ENCODE assay signal across 12 cellular contexts in the genomic region with DNA sequence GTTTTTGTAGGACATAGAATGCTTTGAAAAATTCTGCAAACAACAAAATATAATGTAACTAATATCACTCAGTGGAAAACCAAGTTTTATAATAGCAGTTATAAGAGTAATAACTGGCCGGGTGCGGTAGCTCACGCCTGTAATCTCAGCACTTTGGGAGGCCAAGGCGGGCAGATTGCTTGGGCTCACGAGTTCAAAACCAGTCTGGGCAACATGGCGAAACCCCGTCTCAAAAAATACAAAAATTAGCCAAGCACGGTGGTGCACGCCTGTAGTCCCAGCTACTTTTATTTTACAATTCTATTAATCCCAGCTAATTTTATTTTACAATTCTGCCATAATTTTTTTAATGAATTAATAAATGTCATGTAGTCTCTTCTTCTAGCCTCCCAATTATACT. TPM values are rescaled to one million over a fixed set of nuclear protein-coding genes. Genes with fewer than 3 reads are reported as not detected.
DNase-seq lines count a peak whose midpoint lies in the region; ATAC-seq and TF ChIP-seq lines count a peak whose summit lies in the region.
"Had no signal": no experiment of that assay in that cellular context is flagged by ENCODE, and none has a peak within 500 bp of the region (broad histone marks: within the 10 kb centered on the region; RNA-seq: fewer than 3 reads in every experiment).

No MANE protein-coding gene starts in this region.

- H3K4me1 Mint-ChIP-seq in T-helper 17 cell, result peaks cover 26% of the 10 kb centered on the region

- H3K4me3 Mint-ChIP-seq in T-helper 17 cell, result peak overlapping the region; percentile 93

- H3K9ac ChIP-seq in liver (ENCODE audit: low read depth in 1 of 2, low read length in 2 of 2), result peak overlapping the region in 1 of 2 donors; percentile 100

- no peak for DNase-seq in T-helper 17 cell
- no peak for DNase-seq in NCI-H1694 treated with DMSO at 0.1 percent for 48 hours (lab: John Stamatoyannopoulos, UW)
- DNase-seq in NCI-H128 (lab: John Stamatoyannopoulos, UW; ENCODE audit: unreplicated experiment), result no peak
- DNase-seq in NCI-H2227 treated with DMSO at 0.1 percent for 48 hours (lab: John Stamatoyannopoulos, UW), result no peak
- DNase-seq: activated CD4-positive, alpha-beta T cell treated with anti-CD3 and anti-CD28 coated beads, Interleukin-2, amount 50 U/mL, for 1 hour; endodermal cell; nucleus accumbens had no signal

- 74% methylated on average over 9 of the region's 9 CpGs for whole genome bisulfite sequencing in liver

- H3K27me3 Mint-ChIP-seq in T-helper 17 cell, result no peaks in the 10 kb centered on the region

- ATAC-seq in T-helper 17 cell (no peak), GM19395 (IDR thresholded peaks at IDR 0.05; ENCODE audit: unreplicated experiment) (no peak)

- H3K27me3 ChIP-seq in ACC112 (ENCODE audit: insufficient read depth, low read length) (no peaks in the 10 kb centered on the region), liver (ENCODE audit: control insufficient read depth in 4 of 4, insufficient read depth in 4 of 4, low read length in 3 of 4) (no peaks in the 10 kb centered on the region)
- H3K27me3 ChIP-seq: ascending aorta had no signal

- H3K79me2 ChIP-seq in ACC112 (ENCODE audit: control insufficient read depth, insufficient read depth, low read length, unreplicated experiment), result peaks cover 54% of the 10 kb centered on the region

- TF ChIP-seq RAD21 in liver (IDR thresholded peaks at IDR 0.05), result no peak

- H3K4me3 ChIP-seq in ACC112 (ENCODE audit: low read depth, low read length), result peak overlapping the region; percentile 98
- H3K4me3 ChIP-seq in GM08714 (ENCODE audit: low read length), result peak overlapping the region; percentile 99
- peak overlapping the region; percentile 81 to 98 (median 95) for H3K4me3 ChIP-seq in liver (ENCODE audit: low read depth in 1 of 3, low read length in 3 of 3)

- H3K36me3 Mint-ChIP-seq in T-helper 17 cell (ENCODE audit: low read depth), result no peaks in the 10 kb centered on the region

- H3K36me3 ChIP-seq in ACC112 (ENCODE audit: insufficient read depth, low read length) (no peaks in the 10 kb centered on the region), liver (ENCODE audit: control insufficient read depth in 4 of 4, insufficient read depth in 3 of 4, low read depth in 1 of 4, low read length in 3 of 4) (no peaks in the 10 kb centered on the region)
- H3K36me3 ChIP-seq: ascending aorta had no signal

- no peak overlapping the region for H2AFZ ChIP-seq in ACC112 (ENCODE audit: low read length, unreplicated experiment)

- TF ChIP-seq CTCF in liver (IDR thresholded peaks at IDR 0.05; ENCODE audit: low read depth, low read length, missing input control), result no peak

- H3K27ac Mint-ChIP-seq in T-helper 17 cell, result peak overlapping the region; percentile 99
- H3K27ac Mint-ChIP-seq: endodermal cell had no signal

- H3K27ac ChIP-seq in ACC112 (ENCODE audit: low read depth, low read length) (peak overlapping the region; percentile 75; the same call in 1 of the 2 replicates), liver (ENCODE audit: low read depth in 1 of 2, low read length in 2 of 2) (peak overlapping the region; percentile 47 to 90)

- H3K9me3 ChIP-seq in T-helper 17 cell (ENCODE audit: control insufficient read depth, low read length, poor library complexity, severe bottlenecking) (no peaks in the 10 kb centered on the region), liver (ENCODE audit: control insufficient read depth in 4 of 4, low read length in 3 of 4) (no peaks in the 10 kb centered on the region)
- H3K9me3 ChIP-seq: ascending aorta had no signal

- H3K4me1 ChIP-seq in ACC112 (ENCODE audit: control insufficient read depth, insufficient read depth, low read length, unreplicated experiment) (peaks cover 28% of the 10 kb centered on the region), liver (ENCODE audit: control insufficient read depth in 4 of 4, insufficient read depth in 4 of 4, low read length in 3 of 4) (peaks cover 0 to 20% (median 6%) of the 10 kb centered on the region in 4 donors)

TF ChIP-seq in liver, 16 proteins besides CTCF, POLR2A, EP300 and RAD21:
- TF ChIP-seq SP1 (IDR thresholded peaks at IDR 0.05) (no peak), TAF1 (conservative IDR thresholded peaks at IDR 0.05) (no peak)

RNA-seq across cellular contexts. Expression of gene DENND4A, which starts 2.3 kb away (rescaled TPM):
- 10 to 100 TPM; 63.5 to 71.7 TPM for total RNA-seq in T-helper 17 cell
- total RNA-seq in liver, result 10 to 100 TPM; 37.3 to 75.5 TPM
- polyA plus RNA-seq in liver, result 10 to 100 TPM in 1 of 2 donors, 1 to 10 TPM in 1; 5.2 to 10.6 TPM
